Comparison of ENCODE assay signal across 20 cellular contexts in the genomic region with DNA sequence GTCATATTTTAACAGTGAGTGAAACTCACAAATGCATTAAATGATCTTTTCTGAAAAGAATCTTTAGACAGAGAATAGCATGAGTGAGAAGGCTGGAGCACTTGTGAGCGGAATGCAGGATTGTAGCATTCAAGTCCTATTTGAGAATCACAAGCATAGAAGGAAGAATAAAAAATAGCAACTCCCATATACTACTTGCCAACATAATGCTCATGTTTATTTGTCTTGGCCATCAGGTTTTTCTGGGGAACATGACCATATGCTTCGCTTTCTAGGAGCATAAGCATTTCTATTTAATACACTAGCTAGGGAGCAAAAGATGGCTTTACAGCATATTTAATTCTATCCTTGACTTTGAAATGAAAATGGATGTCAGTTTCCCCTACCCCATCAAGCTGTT.
"Had no signal": no experiment of that assay in that cellular context is flagged by ENCODE, and none has a peak within 500 bp of the region (broad histone marks: within the 10 kb centered on the region; RNA-seq: fewer than 3 reads in every experiment).

No MANE protein-coding gene starts in this region.

- H3K36me3 ChIP-seq: esophagus squamous epithelium, gastrocnemius medialis, pancreas, right lobe of liver, suprapubic skin, transverse colon, upper lobe of right lung, uterus had no signal

- H3K4me1 ChIP-seq: esophagus squamous epithelium, gastrocnemius medialis, pancreas, right lobe of liver, transverse colon, upper lobe of right lung, uterus had no signal

- H3K9me3 ChIP-seq: esophagus squamous epithelium, gastrocnemius medialis, pancreas, right lobe of liver, suprapubic skin, transverse colon, upper lobe of right lung, uterus had no signal

- H3K4me3 ChIP-seq: esophagus squamous epithelium, gastrocnemius medialis, lung, pancreas, right lobe of liver, suprapubic skin, transverse colon, upper lobe of right lung, uterus had no signal

- DNase-seq: cortex of kidney; effector memory CD8-positive, alpha-beta T cell; erythroblast; esophagus squamous epithelium; gastrocnemius medialis; head of caudate nucleus; kidney; natural killer cell; occipital lobe; pancreas; right lobe of liver; small intestine; stimulated activated CD4-positive, alpha-beta T cell treated with anti-CD3 and anti-CD28 coated beads, Interleukin-15, amount 100 ng/mL, for 24 hours; stimulated activated CD4-positive, alpha-beta T cell treated with anti-CD3 and anti-CD28 coated beads, Interleukin-2, amount 100 ng/mL, for 48 hours; stimulated activated naive B cell treated with anti-CD40 and anti-IgM and Interleukin-4, amounts not matched to agents 10 μg/mL and 1 μg/mL and 100 μg/mL, for 72 hours; transverse colon; upper lobe of right lung; uterus had no signal

- H3K27me3 ChIP-seq: gastrocnemius medialis, pancreas, right lobe of liver, suprapubic skin, transverse colon, upper lobe of right lung, uterus had no signal

- ATAC-seq: effector memory CD8-positive, alpha-beta T cell; gastrocnemius medialis; natural killer cell; pancreas; right lobe of liver; stimulated activated naive B cell treated with anti-CD40 and anti-IgM and Interleukin-4, amounts not matched to agents 10 μg/mL and 1 μg/mL and 100 μg/mL, for 72 hours; upper lobe of right lung had no signal

- H3K27ac ChIP-seq: esophagus squamous epithelium, gastrocnemius medialis, pancreas, right lobe of liver, suprapubic skin, transverse colon, upper lobe of right lung, uterus had no signal
